30 cellular contexts compared by ENCODE assay signal in the genomic region with DNA sequence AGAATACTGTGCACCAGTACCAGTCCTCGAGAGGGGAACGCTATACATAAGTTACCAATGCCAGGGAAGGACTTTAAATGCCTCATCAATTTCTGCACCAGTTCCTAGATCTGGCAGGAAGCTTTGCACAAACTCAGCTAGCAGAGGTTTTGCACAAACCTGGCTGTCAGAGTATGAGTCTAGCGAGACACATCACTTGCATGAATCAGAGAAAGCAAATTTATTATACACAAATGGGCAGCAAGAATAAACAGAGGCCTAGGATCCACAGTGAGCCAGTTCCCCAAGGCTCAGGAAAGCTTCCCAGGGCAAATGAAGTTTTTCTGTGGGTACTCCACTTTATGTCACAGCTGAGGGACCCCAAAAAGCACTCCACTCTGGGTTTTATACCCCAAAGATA.
"Had no signal": no experiment of that assay in that cellular context is flagged by ENCODE, and none has a peak within 500 bp of the region (broad histone marks: within the 10 kb centered on the region; RNA-seq: fewer than 3 reads in every experiment).

No MANE protein-coding gene starts in this region.

- ATAC-seq: activated naive CD4-positive, alpha-beta T cell treated with anti-CD3 and anti-CD28 coated beads, Interleukin-2, amount 50 U/mL, for 72 hours; activated T-cell treated with anti-CD3 and anti-CD28 coated beads, Interleukin-2, amount 50 U/mL, for 72 hours; effector memory CD8-positive, alpha-beta T cell; foreskin keratinocyte; gastrocnemius medialis; heart left ventricle; WTC11 had no signal

- H3K9me3 ChIP-seq: esophagus muscularis mucosa, gastrocnemius medialis, heart left ventricle had no signal

- H3K27ac ChIP-seq: esophagus muscularis mucosa, foreskin keratinocyte, gastrocnemius medialis, heart left ventricle, VCaP had no signal

- H3K27me3 ChIP-seq: esophagus muscularis mucosa, foreskin keratinocyte, gastrocnemius medialis, heart left ventricle had no signal

- H3K4me3 ChIP-seq: esophagus muscularis mucosa, gastrocnemius medialis, heart left ventricle had no signal

- H3K36me3 ChIP-seq: esophagus muscularis mucosa, gastrocnemius medialis, heart left ventricle had no signal

- H3K4me1 ChIP-seq: esophagus muscularis mucosa, foreskin keratinocyte, gastrocnemius medialis, heart left ventricle had no signal

- DNase-seq: activated CD4-positive, alpha-beta memory T cell treated with anti-CD3 and anti-CD28 coated beads, Interleukin-2, amount 10 ng/mL, durations not matched to agents 7 days and 5 days; activated CD4-positive, alpha-beta T cell treated with anti-CD3 and anti-CD28 coated beads for 1 hour; activated CD4-positive, alpha-beta T cell treated with anti-CD3 and anti-CD28 coated beads for 4 hours; activated CD4-positive, alpha-beta T cell treated with anti-CD3 and anti-CD28 coated beads, Interleukin-2, amount 10 ng/mL, durations not matched to agents 7 days and 5 days; activated CD4-positive, alpha-beta T cell treated with anti-CD3 and anti-CD28 coated beads, Interleukin-2, amount 50 U/mL, for 4 hours; activated CD8-positive, alpha-beta memory T cell treated with anti-CD3 and anti-CD28 coated beads, Interleukin-2, amount 50 U/mL, for 48 hours; activated gamma-delta T cell; activated naive CD4-positive, alpha-beta T cell; activated naive CD4-positive, alpha-beta T cell treated with anti-CD3 and anti-CD28 coated beads, Interleukin-2, amount 10 ng/mL, durations not matched to agents 7 days and 5 days; activated naive CD8-positive, alpha-beta T cell treated with anti-CD3 and anti-CD28 coated beads, Interleukin-2, amount 10 ng/mL, durations not matched to agents 7 days and 5 days; activated T-cell treated with anti-CD3 and anti-CD28 coated beads for 4 hours; activated T-cell treated with anti-CD3 and anti-CD28 coated beads, Interleukin-2, amount 50 U/mL, for 24 hours; activated T-cell treated with anti-CD3 and anti-CD28 coated beads, Interleukin-2, amount 50 U/mL, for 72 hours; amniotic stem cell; anterior cingulate cortex; caudate nucleus; cortex of kidney; dermis blood vessel endothelial cell; effector CD4-positive, alpha-beta T cell; effector memory CD8-positive, alpha-beta T cell; erythroblast; foreskin keratinocyte; gastrocnemius medialis; glutamatergic neuron; heart left ventricle; T-helper 2 cell had no signal
